Comparison of ENCODE assay signal across 1 cellular context in genomic region chr2:23745726-23746105, GRCh38.
TF ChIP-seq lines count a peak whose summit lies in the region.

No MANE protein-coding gene starts in this region.

TF ChIP-seq in SK-N-SH treated with all-trans-retinoic acid at 6 μM for 48 hours, 23 proteins besides CTCF, POLR2A, EP300 and RAD21 (continued from another document):
- TF ChIP-seq CSRNP3 (CRISPR knock-in tag; IDR thresholded peaks at IDR 0.05): no peak
